ENCODE assay signal across 1 cellular context in genomic region chr12:65327207-65328076, GRCh38.
TF ChIP-seq lines count a peak whose summit lies in the region.

No MANE protein-coding gene starts in this region.

TF ChIP-seq in HEK293, 187 proteins besides CTCF, POLR2A, EP300 and RAD21:
- peak; percentile 88 for TF ChIP-seq ZBTB44 (tag by site-specific recombination; IDR thresholded peaks at IDR 0.05)
- TF ChIP-seq ZNF555 (tag by site-specific recombination; conservative IDR thresholded peaks at IDR 0.05) = no peak
- TF ChIP-seq ZNF302 (tag by site-specific recombination; IDR thresholded peaks at IDR 0.05; ENCODE audit: low read depth) = no peak
- no peak for TF ChIP-seq ZNF175 (tag by site-specific recombination; IDR thresholded peaks at IDR 0.05)
- 0 out of 2 replicates have a peak, but pooled peaks have one; percentile 83 for TF ChIP-seq ZNF174 (tag by site-specific recombination; IDR thresholded peaks at IDR 0.05)
- TF ChIP-seq PBX3 (CRISPR knock-in tag; IDR thresholded peaks at IDR 0.05) = no peak
- peak; percentile 46; the same call in 1 of the 2 replicates for TF ChIP-seq ZNF561 (tag by site-specific recombination; IDR thresholded peaks at IDR 0.05; ENCODE audit: borderline replicate concordance)
- peak; percentile 28; the same call in 1 of the 2 replicates for TF ChIP-seq MZF1 (tag by site-specific recombination; IDR thresholded peaks at IDR 0.05; ENCODE audit: borderline replicate concordance)
- peak; percentile 78 for TF ChIP-seq KLF10 (tag by site-specific recombination; IDR thresholded peaks at IDR 0.05)
- peak; percentile 52 for TF ChIP-seq PRDM6 (tag by site-specific recombination; IDR thresholded peaks at IDR 0.05)
- no peak for TF ChIP-seq IKZF3 (tag by site-specific recombination; IDR thresholded peaks at IDR 0.05)
- TF ChIP-seq ZNF350 (tag by site-specific recombination; IDR thresholded peaks at IDR 0.05) = peak; percentile 94
- peak; percentile 94; the same call in 1 of the 2 replicates for TF ChIP-seq ZNF221 (tag by site-specific recombination; IDR thresholded peaks at IDR 0.05; ENCODE audit: borderline replicate concordance)
- peak; percentile 94 for TF ChIP-seq ZNF184 (tag by site-specific recombination; IDR thresholded peaks at IDR 0.05)
- peak; percentile 94 for TF ChIP-seq ZNF660 (tag by site-specific recombination; IDR thresholded peaks at IDR 0.05)
- TF ChIP-seq ZNF37A (tag by site-specific recombination; IDR thresholded peaks at IDR 0.05) = peak; percentile 86
- no peak for TF ChIP-seq ZNF280C (tag by site-specific recombination; IDR thresholded peaks at IDR 0.05)
- peak; percentile 53; the same call in 1 of the 2 replicates for TF ChIP-seq GLI2 (tag by site-specific recombination; IDR thresholded peaks at IDR 0.05; ENCODE audit: borderline replicate concordance, low read depth)
- TF ChIP-seq ZNF830 (tag by site-specific recombination; IDR thresholded peaks at IDR 0.05; ENCODE audit: low read depth) = peak; percentile 93
- no peak for TF ChIP-seq FEZF1 (tag by site-specific recombination; IDR thresholded peaks at IDR 0.05)
- TF ChIP-seq ZNF214 (tag by site-specific recombination; IDR thresholded peaks at IDR 0.05; ENCODE audit: borderline replicate concordance) = 0 out of 2 replicates have a peak, but pooled peaks have one; percentile 60
- peak; percentile 95 for TF ChIP-seq ZNF544 (tag by site-specific recombination; IDR thresholded peaks at IDR 0.05)
- TF ChIP-seq ZNF112 (tag by site-specific recombination; IDR thresholded peaks at IDR 0.05) = peak; percentile 76
- peak; percentile 74 for TF ChIP-seq ZNF510 (tag by site-specific recombination; IDR thresholded peaks at IDR 0.05; ENCODE audit: insufficient replicate concordance)
- 0 out of 2 replicates have a peak, but pooled peaks have one; percentile 55 for TF ChIP-seq ZNF624 (tag by site-specific recombination; IDR thresholded peaks at IDR 0.05)
- TF ChIP-seq ZBTB6 (tag by site-specific recombination; IDR thresholded peaks at IDR 0.05) = peak; percentile 36; the same call in 1 of the 2 replicates
- TF ChIP-seq BCL6B (tag by site-specific recombination; IDR thresholded peaks at IDR 0.05) = peak; percentile 51; the same call in 1 of the 2 replicates
- 0 out of 2 replicates have a peak, but pooled peaks have one; percentile 25 for TF ChIP-seq SP7 (tag by site-specific recombination; IDR thresholded peaks at IDR 0.05)
- TF ChIP-seq ZNF132 (tag by site-specific recombination; IDR thresholded peaks at IDR 0.05; ENCODE audit: borderline replicate concordance) = 0 out of 2 replicates have a peak, but pooled peaks have one; percentile 32
- no peak for TF ChIP-seq ZBTB20 (tag by site-specific recombination; IDR thresholded peaks at IDR 0.05)
- TF ChIP-seq ZNF549 (tag by site-specific recombination; IDR thresholded peaks at IDR 0.05) = peak; percentile 83
- TF ChIP-seq ZNF223 (tag by site-specific recombination; IDR thresholded peaks at IDR 0.05) = no peak
